ENCODE assay signal across 26 cellular contexts in the genomic region with DNA sequence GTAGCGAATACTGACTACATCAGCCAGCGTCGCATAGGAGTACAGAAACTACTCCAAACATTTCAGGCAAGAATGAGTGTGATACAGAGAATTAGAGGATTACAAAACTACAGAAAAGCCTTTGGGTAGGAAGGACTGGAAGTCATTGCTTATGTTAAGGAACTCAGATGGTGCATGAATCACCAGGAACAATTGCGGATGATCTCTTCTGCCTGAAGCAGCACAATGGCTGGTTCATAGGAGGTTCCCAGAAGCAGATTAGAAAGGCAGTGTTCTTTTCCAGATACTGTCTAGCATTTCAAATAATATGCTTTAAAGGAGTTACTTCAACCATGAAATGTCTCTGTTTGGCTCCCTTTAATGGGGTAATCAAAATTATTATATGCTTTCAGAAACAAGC. TPM values are rescaled to one million over a fixed set of nuclear protein-coding genes. Genes with fewer than 3 reads are reported as not detected.
A peak's percentile ranks its signal among the peaks of the same experiment; 100 is the strongest.
DNase-seq lines count a peak whose midpoint lies in the region; ATAC-seq, FAIRE-seq and TF ChIP-seq lines count a peak whose summit lies in the region.
"Had no signal": no experiment of that assay in that cellular context is flagged by ENCODE, and none has a peak within 500 bp of the region (broad histone marks: within the 10 kb centered on the region; RNA-seq: fewer than 3 reads in every experiment).

No MANE protein-coding gene starts in this region.

- H4K91ac ChIP-seq in mesenchymal stem cell (ENCODE audit: low read length): no peak overlapping the region

- H2BK15ac ChIP-seq in mesenchymal stem cell (ENCODE audit: low read depth, poor library complexity, severe bottlenecking): no peak overlapping the region

- H3K27me3 ChIP-seq in mesenchymal stem cell (ENCODE audit: control insufficient read depth in 1 of 2, insufficient read depth in 1 of 2, low read length in 2 of 2): no peaks in the 10 kb centered on the region
- H3K27me3 ChIP-seq: vagina had no signal

- H2BK5ac ChIP-seq in mesenchymal stem cell (ENCODE audit: low read depth, low read length, poor library complexity, severe bottlenecking): no peak overlapping the region

- H3K36me3 ChIP-seq in mesenchymal stem cell (ENCODE audit: control insufficient read depth in 1 of 2, insufficient read depth in 2 of 2, low read depth in 1 of 2, low read length in 2 of 2): no peaks in the 10 kb centered on the region
- H3K36me3 ChIP-seq: HAP-1, suprapubic skin, vagina had no signal

- peak overlapping the region; percentile 27 for H2BK120ac ChIP-seq in mesenchymal stem cell (ENCODE audit: low read depth, low read length)

- H3K9me3 Mint-ChIP-seq in HFFc6: peaks cover 7% of the 10 kb centered on the region
- H3K9me3 Mint-ChIP-seq: activated CD4-positive, alpha-beta T cell treated with anti-CD3 and anti-CD28 coated beads, Interleukin-2, amount 10 ng/mL, durations not matched to agents 7 days and 5 days; activated naive CD8-positive, alpha-beta T cell treated with anti-CD3 and anti-CD28 coated beads for 36 hours; CD8-positive, alpha-beta T cell had no signal

- no peak overlapping the region for H3K4me2 ChIP-seq in mesenchymal stem cell (ENCODE audit: low read length, poor library complexity, severe bottlenecking)

- no peak overlapping the region for H3K27ac Mint-ChIP-seq in HFFc6
- H3K27ac Mint-ChIP-seq: activated CD4-positive, alpha-beta T cell treated with anti-CD3 and anti-CD28 coated beads, Interleukin-2, amount 10 ng/mL, durations not matched to agents 7 days and 5 days; activated naive CD8-positive, alpha-beta T cell treated with anti-CD3 and anti-CD28 coated beads for 36 hours; activated T-helper 17 cell treated with anti-CD3 and anti-CD28 coated beads, Interleukin-2, amount 50 U/mL, for 72 hours; CD8-positive, alpha-beta T cell; T-cell had no signal

- H3K4me1 ChIP-seq in mesenchymal stem cell (ENCODE audit: control insufficient read depth, insufficient read depth, low read depth, low read length): no peaks in the 10 kb centered on the region
- H3K4me1 ChIP-seq: HAP-1, suprapubic skin, vagina had no signal

- ATAC-seq in esophagus mucosa: peak; percentile 80
- ATAC-seq: activated T-helper 17 cell treated with anti-CD3 and anti-CD28 coated beads, Interleukin-2, amount 50 U/mL, for 72 hours; CD8-positive, alpha-beta T cell; mucosa of descending colon; T-cell had no signal

- H3K36me3 Mint-ChIP-seq in HFFc6 (ENCODE audit: low read depth): no peaks in the 10 kb centered on the region
- H3K36me3 Mint-ChIP-seq: activated naive CD8-positive, alpha-beta T cell treated with anti-CD3 and anti-CD28 coated beads for 36 hours; CD8-positive, alpha-beta T cell; T-cell had no signal

- no peak overlapping the region for H3K9ac ChIP-seq in mesenchymal stem cell (ENCODE audit: low read length)

- H3K4ac ChIP-seq in mesenchymal stem cell (ENCODE audit: low read depth in 1 of 2, low read length in 2 of 2): no peak overlapping the region

- no peak overlapping the region for H3K18ac ChIP-seq in mesenchymal stem cell (ENCODE audit: low read depth in 1 of 2, low read length in 2 of 2)

- no peak for FAIRE-seq in GM19239 (lab: Jason Lieb, UNC)

- H3K9me3 ChIP-seq in mesenchymal stem cell (ENCODE audit: control insufficient read depth, low read length): no peaks in the 10 kb centered on the region
- H3K9me3 ChIP-seq: HAP-1, mucosa of descending colon, suprapubic skin, vagina had no signal

- WGBS in mesenchymal stem cell: 91% methylated on average over 4 of the region's 4 CpGs

- no peaks in the 10 kb centered on the region for H3K79me1 ChIP-seq in mesenchymal stem cell (replicated peaks; ENCODE audit: low read length, poor library complexity, severe bottlenecking)

- DNase-seq in EH (ENCODE audit: low read depth): peak; percentile 25
- peak; percentile 23 for DNase-seq in RPMI7951 (ENCODE audit: low read depth)
- DNase-seq in mesenchymal stem cell: peak; percentile 79
- no peak for DNase-seq in A172 (ENCODE audit: low spot score)
- no peak for DNase-seq in GM19239 (ENCODE audit: insufficient read length, low spot score)
- no peak for DNase-seq in HFFc6
- no peak for DNase-seq in stimulated activated CD4-positive, alpha-beta T cell treated with anti-CD3 and anti-CD28 coated beads, Interleukin-4, amount 100 ng/mL, for 24 hours
- DNase-seq: activated CD4-positive, alpha-beta T cell treated with anti-CD3 and anti-CD28 coated beads, Interleukin-2, amount 10 ng/mL, durations not matched to agents 7 days and 5 days; activated naive CD8-positive, alpha-beta T cell treated with anti-CD3 and anti-CD28 coated beads for 36 hours; CD8-positive, alpha-beta T cell; DMS153; effector memory CD4-positive, alpha-beta T cell; hippocampal formation; KG1; mucosa of descending colon; MV-4-11; NCI-H187; NCI-H748 treated with DMSO at 0.1 percent for 48 hours; posterior cingulate gyrus; T-cell had no signal

- no peaks in the 10 kb centered on the region for H3K4me1 Mint-ChIP-seq in HFFc6 (ENCODE audit: low read depth)
- H3K4me1 Mint-ChIP-seq: activated CD4-positive, alpha-beta T cell treated with anti-CD3 and anti-CD28 coated beads, Interleukin-2, amount 10 ng/mL, durations not matched to agents 7 days and 5 days; activated naive CD8-positive, alpha-beta T cell treated with anti-CD3 and anti-CD28 coated beads for 36 hours; activated T-helper 17 cell treated with anti-CD3 and anti-CD28 coated beads, Interleukin-2, amount 50 U/mL, for 72 hours; T-cell had no signal

- H2AFZ ChIP-seq in mesenchymal stem cell (ENCODE audit: low read depth, low read length): no peak overlapping the region

- H3K27me3 Mint-ChIP-seq in HFFc6 (ENCODE audit: insufficient read depth): no peaks in the 10 kb centered on the region
- H3K27me3 Mint-ChIP-seq: activated CD4-positive, alpha-beta T cell treated with anti-CD3 and anti-CD28 coated beads, Interleukin-2, amount 10 ng/mL, durations not matched to agents 7 days and 5 days had no signal

- no peak overlapping the region for H3K23ac ChIP-seq in mesenchymal stem cell (ENCODE audit: low read length in 2 of 2)

- no peak overlapping the region for H2AK5ac ChIP-seq in mesenchymal stem cell (ENCODE audit: low read length, severe bottlenecking)

- H3K4me3 Mint-ChIP-seq in HFFc6: no peak overlapping the region
- H3K4me3 Mint-ChIP-seq: activated CD4-positive, alpha-beta T cell treated with anti-CD3 and anti-CD28 coated beads, Interleukin-2, amount 10 ng/mL, durations not matched to agents 7 days and 5 days; activated naive CD8-positive, alpha-beta T cell treated with anti-CD3 and anti-CD28 coated beads for 36 hours; activated T-helper 17 cell treated with anti-CD3 and anti-CD28 coated beads, Interleukin-2, amount 50 U/mL, for 72 hours; CD8-positive, alpha-beta T cell; T-cell had no signal

- no peak for TF ChIP-seq CTCF in HFFc6 (IDR thresholded peaks at IDR 0.05)

- no peak overlapping the region for H3K4me3 ChIP-seq in mesenchymal stem cell (ENCODE audit: insufficient read depth in 1 of 2, low read depth in 1 of 2, low read length in 2 of 2)
- H3K4me3 ChIP-seq: HAP-1, mucosa of descending colon, suprapubic skin, vagina had no signal

- H3K27ac ChIP-seq in mesenchymal stem cell (ENCODE audit: low read length, poor library complexity, severe bottlenecking): no peak overlapping the region
- H3K27ac ChIP-seq: suprapubic skin, vagina had no signal

- no peak overlapping the region for H2BK12ac ChIP-seq in mesenchymal stem cell (ENCODE audit: low read length in 2 of 2)

- no peak overlapping the region for H3K14ac ChIP-seq in mesenchymal stem cell (ENCODE audit: low read length in 2 of 2)

- no peak overlapping the region for H4K8ac ChIP-seq in mesenchymal stem cell (ENCODE audit: low read length)

RNA-seq across cellular contexts. Expression of a gene that starts 42.5 kb away (rescaled TPM):
- 3.9 and 6.0 TPM in 2 replicates for total RNA-seq in RPMI7951 (2014; rRNA removed; shearing (Covaris generic))
- 1.7 TPM for total RNA-seq in esophagus mucosa
- 20.8 TPM for polyA plus RNA-seq in mesenchymal stem cell (2013, experiment 1 of 2)
- 19.5 TPM for polyA plus RNA-seq in mesenchymal stem cell (2013, experiment 2 of 2)
- 20.9 and 21.8 TPM in 2 replicates for total RNA-seq in A172 (2014; rRNA removed; shearing (Covaris generic))
- total RNA-seq in HFFc6 (2021; fragmentation: NEBNext Ultra II Directional; extraction: Animal tissue kit (Norgen Biotek cat#: 25700)): 10 to 100 TPM in 2 of 6 experiments, 1 to 10 TPM in 4; 5.9 to 12.1 (median 7.0) TPM
- total RNA-seq: HT-29 had no signal

Comparison
In these comparisons a context has a peak if more than half of its experiments do, and no peak if none do; other contexts are left out.
1. DNase-seq: peak in EH (single experiment), RPMI7951 (single experiment) and mesenchymal stem cell (single experiment); none in A172 (single experiment), GM19239 (single experiment), HFFc6 (single experiment) and stimulated activated CD4-positive, alpha-beta T cell treated with anti-CD3 and anti-CD28 coated beads, Interleukin-4, amount 100 ng/mL, for 24 hours (single experiment).